ENCODE assay signal across 16 cellular contexts in genomic region chr1:160407819-160408801, GRCh38. TPM values are rescaled to one million over a fixed set of nuclear protein-coding genes. Genes with fewer than 3 reads are reported as not detected.
A peak's percentile ranks its signal among the peaks of the same experiment; 100 is the strongest.
DNase-seq lines count a peak whose midpoint lies in the region; ATAC-seq and TF ChIP-seq lines count a peak whose summit lies in the region.
"Had no signal": no experiment of that assay in that cellular context is flagged by ENCODE, and none has a peak within 500 bp of the region (broad histone marks: within the 10 kb centered on the region; RNA-seq: fewer than 3 reads in every experiment).

No MANE protein-coding gene starts in this region.

- H3K27me3 Mint-ChIP-seq in GM23338 (ENCODE audit: insufficient read depth, low read depth, poor library complexity), result peaks cover 7% of the 10 kb centered on the region
- peaks cover 2% of the 10 kb centered on the region for H3K27me3 Mint-ChIP-seq in CD4-positive, alpha-beta T cell
- H3K27me3 Mint-ChIP-seq: activated CD8-positive, alpha-beta T cell treated with anti-CD3 and anti-CD28 coated beads for 36 hours had no signal

- no peak overlapping the region for H3K4me3 Mint-ChIP-seq in GM23338
- no peak overlapping the region for H3K4me3 Mint-ChIP-seq in CD4-positive, alpha-beta T cell
- H3K4me3 Mint-ChIP-seq: activated CD8-positive, alpha-beta T cell treated with anti-CD3 and anti-CD28 coated beads for 36 hours; T-helper 1 cell treated with Interleukin-12 subunit alpha and Interleukin-12 subunit beta and Interleukin-4 antibody, amounts not matched to agents 30 μg/mL and 1 μg/mL, for 36 hours had no signal

- H3K4me1 ChIP-seq in GM23338 (ENCODE audit: insufficient read depth), result peaks cover 59% of the 10 kb centered on the region
- peaks cover 43% of the 10 kb centered on the region for H3K4me1 ChIP-seq in NT2/D1 (ENCODE audit: insufficient read depth, insufficient read length)
- peaks cover 24 to 90% (median 52%) of the 10 kb centered on the region in 3 donors for H3K4me1 ChIP-seq in esophagus squamous epithelium

- no peaks in the 10 kb centered on the region for H3K9me3 ChIP-seq in NT2/D1 (ENCODE audit: insufficient read depth, low read length)
- H3K9me3 ChIP-seq in esophagus squamous epithelium, result no peaks in the 10 kb centered on the region
- H3K9me3 ChIP-seq in CD4-positive, alpha-beta T cell (ENCODE audit: control insufficient read depth, low read length), result no peaks in the 10 kb centered on the region
- H3K9me3 ChIP-seq: BLaER1 treated with 17β-estradiol and CSF1 and Interleukin-3, amounts not matched to agents 10 nM and 100 nM had no signal

- H3K27ac Mint-ChIP-seq in GM23338, result 0 out of 2 replicates have a peak overlapping the region, but pooled peaks have one; percentile 13
- no peak overlapping the region for H3K27ac Mint-ChIP-seq in CD4-positive, alpha-beta T cell
- H3K27ac Mint-ChIP-seq: activated CD8-positive, alpha-beta T cell treated with anti-CD3 and anti-CD28 coated beads for 36 hours; T-helper 1 cell treated with Interleukin-12 subunit alpha and Interleukin-12 subunit beta and Interleukin-4 antibody, amounts not matched to agents 30 μg/mL and 1 μg/mL, for 36 hours had no signal

- H3K79me2 ChIP-seq in GM23338 (replicated peaks; ENCODE audit: insufficient read depth), result peaks cover 99% of the 10 kb centered on the region

- H3K9ac ChIP-seq in NT2/D1 (ENCODE audit: insufficient read length, low read depth), result peak overlapping the region; percentile 62

- H3K9me2 ChIP-seq in GM23338 (ENCODE audit: insufficient read depth), result no peaks in the 10 kb centered on the region

- 0 out of 2 replicates have a peak, but pooled peaks cover 3% of the 10 kb centered on the region for H3F3A ChIP-seq in GM23338 (replicated peaks; ENCODE audit: low read depth)

- ATAC-seq in GM23338 (peak; percentile 6), GM19035 (IDR thresholded peaks at IDR 0.05; ENCODE audit: unreplicated experiment) (no peak)
- ATAC-seq in CD4-positive, alpha-beta T cell (ENCODE audit: poor library complexity), result no peak
- ATAC-seq: activated CD8-positive, alpha-beta T cell treated with anti-CD3 and anti-CD28 coated beads for 36 hours had no signal

- H3K27ac ChIP-seq in GM23338 (ENCODE audit: low read depth) (peak overlapping the region; percentile 78; the same call in 1 of the 2 replicates), esophagus squamous epithelium (peak overlapping the region; percentile 78 to 88 (median 85))
- H3K27ac ChIP-seq in CD4-positive, alpha-beta T cell (ENCODE audit: low read depth, low read length), result no peak overlapping the region

- H3K27me3 ChIP-seq in GM23338 (ENCODE audit: insufficient read depth) (no peaks in the 10 kb centered on the region), NT2/D1 (ENCODE audit: insufficient read depth, insufficient read length) (no peaks in the 10 kb centered on the region), esophagus squamous epithelium (no peaks in the 10 kb centered on the region)
- no peaks in the 10 kb centered on the region for H3K27me3 ChIP-seq in CD4-positive, alpha-beta T cell (ENCODE audit: control insufficient read depth, insufficient read depth, low read length)
- H3K27me3 ChIP-seq: BLaER1 treated with 17β-estradiol and CSF1 and Interleukin-3, amounts not matched to agents 10 nM and 100 nM had no signal

- no peak for TF ChIP-seq CTCF in GM23338 (conservative IDR thresholded peaks at IDR 0.05; ENCODE audit: low read depth in 2 of 2)
- no peak for TF ChIP-seq CTCF in esophagus squamous epithelium (IDR thresholded peaks at IDR 0.05)
- TF ChIP-seq CTCF in CD4-positive, alpha-beta T cell (IDR thresholded peaks at IDR 0.05), result no peak

- H3K4me3 ChIP-seq in GM23338 (no peak overlapping the region), NT2/D1 (ENCODE audit: insufficient read length, low read depth) (peak overlapping the region; percentile 6), esophagus squamous epithelium (peak overlapping the region; percentile 6 to 27 (median 20))
- H3K4me3 ChIP-seq: BLaER1 treated with 17β-estradiol and CSF1 and Interleukin-3, amounts not matched to agents 10 nM and 100 nM had no signal

- peaks cover 27% of the 10 kb centered on the region; the same call in 1 of the 2 replicates for H4K20me1 ChIP-seq in GM23338 (replicated peaks; ENCODE audit: insufficient read depth)

- intact Hi-C loops in esophagus squamous epithelium (cut with DNase I), result no loop called here
- intact Hi-C loops in CD4-positive, alpha-beta T cell (cut with DNase I, micrococcal nuclease), result no loop called here

- H3K36me3 ChIP-seq in GM23338 (ENCODE audit: insufficient read depth) (no peaks in the 10 kb centered on the region), NT2/D1 (ENCODE audit: insufficient read depth, insufficient read length, low read length) (peaks cover 56% of the 10 kb centered on the region), esophagus squamous epithelium (no peaks in the 10 kb centered on the region)
- H3K36me3 ChIP-seq: BLaER1 treated with 17β-estradiol and CSF1 and Interleukin-3, amounts not matched to agents 10 nM and 100 nM had no signal

- no peak overlapping the region for H2AFZ ChIP-seq in GM23338

- no peak for DNase-seq in GM23338 (ENCODE audit: low spot score)
- DNase-seq in NT2/D1 (ENCODE audit: low read depth, low spot score), result no peak
- no peak for DNase-seq in esophagus squamous epithelium (lab: John Stamatoyannopoulos, UW)
- DNase-seq in renal cortical epithelial cell (ENCODE audit: low read depth), result peak; percentile 35
- DNase-seq in HUDEP-2 (lab: John Stamatoyannopoulos, UW; ENCODE audit: unreplicated experiment in 76 of 76), result no peak
- no peak for DNase-seq in cortex of kidney (lab: John Stamatoyannopoulos, UW)
- no peak for DNase-seq in CD4-positive, alpha-beta T cell
- DNase-seq: activated CD8-positive, alpha-beta T cell treated with anti-CD3 and anti-CD28 coated beads for 36 hours; activated effector memory CD4-positive, alpha-beta T cell treated with anti-CD3 and anti-CD28 coated beads, Interleukin-2, amount 50 U/mL, for 16 hours; stimulated activated CD4-positive, alpha-beta T cell treated with anti-CD3 and anti-CD28 coated beads, Interleukin-4, amount 100 ng/mL, for 1 hour; stimulated activated naive CD4-positive, alpha-beta T cell treated with Interleukin-2 at 50 U/mL for 16 hours had no signal

- H3K9me3 Mint-ChIP-seq in GM23338, result no peaks in the 10 kb centered on the region
- H3K9me3 Mint-ChIP-seq in CD4-positive, alpha-beta T cell, result no peaks in the 10 kb centered on the region
- H3K9me3 Mint-ChIP-seq: activated CD8-positive, alpha-beta T cell treated with anti-CD3 and anti-CD28 coated beads for 36 hours; T-helper 1 cell treated with Interleukin-12 subunit alpha and Interleukin-12 subunit beta and Interleukin-4 antibody, amounts not matched to agents 30 μg/mL and 1 μg/mL, for 36 hours had no signal

- peaks cover 80% of the 10 kb centered on the region for H3K4me1 Mint-ChIP-seq in GM23338
- H3K4me1 Mint-ChIP-seq in CD4-positive, alpha-beta T cell (ENCODE audit: low read depth), result no peaks in the 10 kb centered on the region

- no peak for TF ChIP-seq POLR2A in esophagus squamous epithelium (IDR thresholded peaks at IDR 0.05)

- WGBS in esophagus squamous epithelium, 2 donors, result 59 to 60% methylated on average over 5 to 6 of the region's 12 CpGs

- CTCF ChIA-PET in CD4-positive, alpha-beta T cell (lab: Charles Lee), result no interaction called here

- H3K4me2 ChIP-seq in GM23338, result peak overlapping the region; percentile 38; the same call in 1 of the 2 replicates

- POLR2A ChIA-PET in CD4-positive, alpha-beta T cell (lab: Charles Lee), result no interaction called here

- peaks cover 16% of the 10 kb centered on the region for H3K36me3 Mint-ChIP-seq in GM23338 (ENCODE audit: low read depth)
- no peaks in the 10 kb centered on the region for H3K36me3 Mint-ChIP-seq in CD4-positive, alpha-beta T cell (ENCODE audit: low read depth)

TF ChIP-seq in GM23338, 12 proteins besides CTCF, POLR2A, EP300 and RAD21 (continues in another document):
- no peak for TF ChIP-seq EZH2phosphoT487 (IDR thresholded peaks at IDR 0.05; ENCODE audit: unreplicated experiment)
- TF ChIP-seq ZNF331 (CRISPR knock-in tag; IDR thresholded peaks at IDR 0.05; ENCODE audit: low read depth), result no peak
- TF ChIP-seq REST (IDR thresholded peaks at IDR 0.05; ENCODE audit: unreplicated experiment), result no peak
- no peak for TF ChIP-seq STAT1 (IDR thresholded peaks at IDR 0.05; ENCODE audit: unreplicated experiment)
- TF ChIP-seq NANOG (IDR thresholded peaks at IDR 0.05; ENCODE audit: borderline replicate concordance), result no peak

RNA-seq across cellular contexts. Expression of gene VANGL2, which starts 7.7 kb away (rescaled TPM):
- 42.8 and 51.3 TPM in 2 replicates for total RNA-seq in GM23338 (2014; rRNA removed; shearing (Covaris generic))
- polyA plus RNA-seq in GM23338 (2016; fragmentation: Nextera tagmentation; extraction: Ambion mirVana), result 16.8 and 17.7 TPM in 2 replicates
- 10 to 100 TPM in 1 of 4 donors, 1 to 10 TPM in 3; 5.9 to 10.8 (median 7.7) TPM for total RNA-seq in esophagus squamous epithelium
- 4.2 and 17.7 TPM in 2 replicates for total RNA-seq in renal cortical epithelial cell
- total RNA-seq in CD4-positive, alpha-beta T cell, result not detected
- total RNA-seq: endothelial cell of umbilical vein, pulmonary artery endothelial cell had no signal

RNA-seq across cellular contexts. Expression of gene NHLH1, which starts 41.2 kb away (rescaled TPM):
- 0.50 and 0.69 TPM in 2 replicates for total RNA-seq in GM23338 (2014; rRNA removed; shearing (Covaris generic))
- polyA plus RNA-seq in GM23338 (2016; fragmentation: Nextera tagmentation; extraction: Ambion mirVana), result 0.78 and 0.89 TPM in 2 replicates
- total RNA-seq in esophagus squamous epithelium (under 1 TPM in 1 of 4 donors, not detected in 3; 0.19 TPM), renal cortical epithelial cell (0.05 TPM in 1 of 2 replicates, not detected in the other)
- total RNA-seq in CD4-positive, alpha-beta T cell, result under 1 TPM in 1 of 2 experiments, not detected in 1; 0.08 TPM
